1 cellular context compared by ENCODE assay signal in genomic region chr18:11566236-11566965, GRCh38.
TF ChIP-seq lines count a peak whose summit lies in the region.

No MANE protein-coding gene starts in this region.

TF ChIP-seq in WTC11, 78 proteins besides CTCF, POLR2A, EP300 and RAD21 (continued from another document):
- TF ChIP-seq E2F4 (CRISPR knock-in tag; IDR thresholded peaks at IDR 0.05; ENCODE audit: borderline replicate concordance, low read depth), result no peak
- TF ChIP-seq ZNF219 (CRISPR knock-in tag; IDR thresholded peaks at IDR 0.05; ENCODE audit: borderline replicate concordance), result no peak
- TF ChIP-seq HMGA2 (CRISPR knock-in tag; IDR thresholded peaks at IDR 0.05), result no peak
- no peak for TF ChIP-seq ZNF232 (CRISPR knock-in tag; IDR thresholded peaks at IDR 0.05)
- TF ChIP-seq GTF2I (CRISPR knock-in tag; conservative IDR thresholded peaks at IDR 0.05), result no peak
- no peak for TF ChIP-seq NFATC4 (CRISPR knock-in tag; IDR thresholded peaks at IDR 0.05)
- no peak for TF ChIP-seq E2F1 (CRISPR knock-in tag; IDR thresholded peaks at IDR 0.05)
- no peak for TF ChIP-seq ATF2 (CRISPR knock-in tag; IDR thresholded peaks at IDR 0.05; ENCODE audit: borderline replicate concordance, low read depth)
- TF ChIP-seq TP53 (CRISPR knock-in tag; IDR thresholded peaks at IDR 0.05), result no peak
- no peak for TF ChIP-seq JAZF1 (CRISPR knock-in tag; IDR thresholded peaks at IDR 0.05)
TF ChIP-seq in WTC11: peak in this region for 0.
